Comparison of ENCODE assay signal across 1 cellular context in the genomic region with DNA sequence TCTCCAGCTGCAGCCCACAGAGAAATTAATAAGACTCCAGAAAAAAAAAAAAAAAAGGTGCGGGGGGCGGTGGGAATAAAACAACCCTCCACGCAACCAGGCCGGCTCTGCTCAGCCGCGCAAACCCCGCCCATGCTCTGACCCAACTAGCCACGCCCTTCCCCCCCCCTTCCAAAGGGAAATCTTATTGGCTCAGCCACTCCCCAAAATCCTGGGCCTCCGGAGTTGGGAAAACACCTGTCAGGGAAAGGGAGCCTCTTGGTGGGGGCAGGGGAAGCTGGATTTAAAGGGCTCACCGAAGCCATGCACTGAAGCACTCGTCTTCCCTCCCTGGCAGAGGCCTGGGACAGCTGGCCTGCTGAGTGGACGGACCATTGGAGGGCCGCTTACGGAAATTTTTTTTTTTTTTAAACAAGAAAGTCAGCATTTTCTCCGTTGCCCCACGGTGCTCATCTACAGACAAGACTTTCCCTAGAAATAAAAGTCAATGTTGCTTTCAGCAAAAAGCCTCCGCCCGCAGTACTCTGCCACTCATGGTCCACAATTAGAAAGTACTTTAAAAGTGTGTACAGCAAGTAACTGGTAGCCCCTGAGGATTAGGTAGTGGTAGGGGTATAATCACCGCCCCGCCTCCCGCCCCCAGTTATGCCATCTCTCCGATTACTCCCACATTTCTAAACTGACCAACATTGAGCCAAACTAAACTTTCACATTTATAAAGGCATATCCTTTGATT.
TF ChIP-seq lines count a peak whose summit lies in the region.

No MANE protein-coding gene starts in this region.

TF ChIP-seq in GM23338, 12 proteins besides CTCF, POLR2A, EP300 and RAD21 (continued from another document):
- TF ChIP-seq, protein P1, sequence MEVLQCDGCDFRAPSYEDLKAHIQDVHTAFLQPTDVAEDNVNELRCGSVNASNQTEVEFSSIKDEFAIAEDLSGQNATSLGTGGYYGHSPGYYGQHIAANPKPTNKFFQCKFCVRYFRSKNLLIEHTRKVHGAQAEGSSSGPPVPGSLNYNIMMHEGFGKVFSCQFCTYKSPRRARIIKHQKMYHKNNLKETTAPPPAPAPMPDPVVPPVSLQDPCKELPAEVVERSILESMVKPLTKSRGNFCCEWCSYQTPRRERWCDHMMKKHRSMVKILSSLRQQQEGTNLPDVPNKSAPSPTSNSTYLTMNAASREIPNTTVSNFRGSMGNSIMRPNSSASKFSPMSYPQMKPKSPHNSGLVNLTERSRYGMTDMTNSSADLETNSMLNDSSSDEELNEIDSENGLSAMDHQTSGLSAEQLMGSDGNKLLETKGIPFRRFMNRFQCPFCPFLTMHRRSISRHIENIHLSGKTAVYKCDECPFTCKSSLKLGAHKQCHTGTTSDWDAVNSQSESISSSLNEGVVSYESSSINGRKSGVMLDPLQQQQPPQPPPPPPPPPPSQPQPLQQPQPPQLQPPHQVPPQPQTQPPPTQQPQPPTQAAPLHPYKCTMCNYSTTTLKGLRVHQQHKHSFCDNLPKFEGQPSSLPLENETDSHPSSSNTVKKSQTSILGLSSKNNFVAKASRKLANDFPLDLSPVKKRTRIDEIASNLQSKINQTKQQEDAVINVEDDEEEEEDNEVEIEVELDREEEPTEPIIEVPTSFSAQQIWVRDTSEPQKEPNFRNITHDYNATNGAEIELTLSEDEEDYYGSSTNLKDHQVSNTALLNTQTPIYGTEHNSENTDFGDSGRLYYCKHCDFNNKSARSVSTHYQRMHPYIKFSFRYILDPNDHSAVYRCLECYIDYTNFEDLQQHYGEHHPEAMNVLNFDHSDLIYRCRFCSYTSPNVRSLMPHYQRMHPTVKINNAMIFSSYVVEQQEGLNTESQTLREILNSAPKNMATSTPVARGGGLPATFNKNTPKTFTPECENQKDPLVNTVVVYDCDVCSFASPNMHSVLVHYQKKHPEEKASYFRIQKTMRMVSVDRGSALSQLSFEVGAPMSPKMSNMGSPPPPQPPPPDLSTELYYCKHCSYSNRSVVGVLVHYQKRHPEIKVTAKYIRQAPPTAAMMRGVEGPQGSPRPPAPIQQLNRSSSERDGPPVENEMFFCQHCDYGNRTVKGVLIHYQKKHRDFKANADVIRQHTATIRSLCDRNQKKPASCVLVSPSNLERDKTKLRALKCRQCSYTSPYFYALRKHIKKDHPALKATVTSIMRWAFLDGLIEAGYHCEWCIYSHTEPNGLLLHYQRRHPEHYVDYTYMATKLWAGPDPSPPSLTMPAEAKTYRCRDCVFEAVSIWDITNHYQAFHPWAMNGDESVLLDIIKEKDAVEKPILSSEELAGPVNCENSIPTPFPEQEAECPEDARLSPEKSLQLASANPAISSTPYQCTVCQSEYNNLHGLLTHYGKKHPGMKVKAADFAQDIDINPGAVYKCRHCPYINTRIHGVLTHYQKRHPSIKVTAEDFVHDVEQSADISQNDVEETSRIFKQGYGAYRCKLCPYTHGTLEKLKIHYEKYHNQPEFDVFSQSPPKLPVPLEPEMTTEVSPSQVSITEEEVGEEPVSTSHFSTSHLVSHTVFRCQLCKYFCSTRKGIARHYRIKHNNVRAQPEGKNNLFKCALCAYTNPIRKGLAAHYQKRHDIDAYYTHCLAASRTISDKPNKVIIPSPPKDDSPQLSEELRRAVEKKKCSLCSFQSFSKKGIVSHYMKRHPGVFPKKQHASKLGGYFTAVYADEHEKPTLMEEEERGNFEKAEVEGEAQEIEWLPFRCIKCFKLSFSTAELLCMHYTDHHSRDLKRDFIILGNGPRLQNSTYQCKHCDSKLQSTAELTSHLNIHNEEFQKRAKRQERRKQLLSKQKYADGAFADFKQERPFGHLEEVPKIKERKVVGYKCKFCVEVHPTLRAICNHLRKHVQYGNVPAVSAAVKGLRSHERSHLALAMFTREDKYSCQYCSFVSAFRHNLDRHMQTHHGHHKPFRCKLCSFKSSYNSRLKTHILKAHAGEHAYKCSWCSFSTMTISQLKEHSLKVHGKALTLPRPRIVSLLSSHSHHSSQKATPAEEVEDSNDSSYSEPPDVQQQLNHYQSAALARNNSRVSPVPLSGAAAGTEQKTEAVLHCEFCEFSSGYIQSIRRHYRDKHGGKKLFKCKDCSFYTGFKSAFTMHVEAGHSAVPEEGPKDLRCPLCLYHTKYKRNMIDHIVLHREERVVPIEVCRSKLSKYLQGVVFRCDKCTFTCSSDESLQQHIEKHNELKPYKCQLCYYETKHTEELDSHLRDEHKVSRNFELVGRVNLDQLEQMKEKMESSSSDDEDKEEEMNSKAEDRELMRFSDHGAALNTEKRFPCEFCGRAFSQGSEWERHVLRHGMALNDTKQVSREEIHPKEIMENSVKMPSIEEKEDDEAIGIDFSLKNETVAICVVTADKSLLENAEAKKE (CRISPR knock-in tag; IDR thresholded peaks at IDR 0.05): no peak
- TF ChIP-seq, protein P2, sequence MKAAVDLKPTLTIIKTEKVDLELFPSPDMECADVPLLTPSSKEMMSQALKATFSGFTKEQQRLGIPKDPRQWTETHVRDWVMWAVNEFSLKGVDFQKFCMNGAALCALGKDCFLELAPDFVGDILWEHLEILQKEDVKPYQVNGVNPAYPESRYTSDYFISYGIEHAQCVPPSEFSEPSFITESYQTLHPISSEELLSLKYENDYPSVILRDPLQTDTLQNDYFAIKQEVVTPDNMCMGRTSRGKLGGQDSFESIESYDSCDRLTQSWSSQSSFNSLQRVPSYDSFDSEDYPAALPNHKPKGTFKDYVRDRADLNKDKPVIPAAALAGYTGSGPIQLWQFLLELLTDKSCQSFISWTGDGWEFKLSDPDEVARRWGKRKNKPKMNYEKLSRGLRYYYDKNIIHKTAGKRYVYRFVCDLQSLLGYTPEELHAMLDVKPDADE (IDR thresholded peaks at IDR 0.05): no peak
- TF ChIP-seq EZH2phosphoT487 (IDR thresholded peaks at IDR 0.05; ENCODE audit: unreplicated experiment) (no peak), CREB1 (CRISPR knock-in tag; IDR thresholded peaks at IDR 0.05; ENCODE audit: low read depth) (0 out of 2 replicates have a peak, but pooled peaks have one; percentile 24), JUNB (IDR thresholded peaks at IDR 0.05; ENCODE audit: unreplicated experiment) (no peak)
TF ChIP-seq in GM23338: peak in this region for 1.
